29 cellular contexts compared by ENCODE assay signal in the genomic region with DNA sequence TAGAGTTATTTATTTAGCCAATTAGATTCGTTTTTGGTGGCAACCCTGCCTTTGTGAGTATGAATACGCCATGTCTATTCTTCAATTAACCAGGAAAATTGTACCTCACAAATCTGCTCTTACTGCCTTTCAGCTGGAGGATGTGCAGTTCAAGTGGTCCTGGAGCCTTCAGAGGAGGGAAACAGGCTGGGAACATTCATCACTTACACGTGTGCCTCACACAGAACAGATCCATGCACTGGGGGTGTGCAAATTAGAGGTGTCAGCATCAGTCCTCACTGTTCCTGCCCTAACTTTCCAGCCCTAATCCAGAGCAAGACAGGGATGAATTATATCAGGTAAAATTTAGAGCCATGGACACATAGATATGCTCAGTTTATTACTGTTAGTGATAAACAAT.
"Had no signal": no experiment of that assay in that cellular context is flagged by ENCODE, and none has a peak within 500 bp of the region (broad histone marks: within the 10 kb centered on the region; RNA-seq: fewer than 3 reads in every experiment).

No MANE protein-coding gene starts in this region.

- H3K27ac Mint-ChIP-seq: activated CD4-positive, alpha-beta memory T cell treated with anti-CD3 and anti-CD28 coated beads for 36 hours; activated CD4-positive, alpha-beta T cell treated with anti-CD3 and anti-CD28 coated beads for 36 hours; activated CD4-positive, alpha-beta T cell treated with anti-CD3 and anti-CD28 coated beads, Interleukin-2, amount 10 ng/mL, durations not matched to agents 24 days and 14 days; activated CD8-positive, alpha-beta memory T cell treated with anti-CD3 and anti-CD28 coated beads, Interleukin-2, amount 10 ng/mL, durations not matched to agents 7 days and 5 days; activated CD8-positive, alpha-beta T cell treated with anti-CD3 and anti-CD28 coated beads, Interleukin-2, amount 10 ng/mL, durations not matched to agents 7 days and 5 days; activated naive CD4-positive, alpha-beta T cell treated with anti-CD3 and anti-CD28 coated beads for 36 hours; activated naive CD4-positive, alpha-beta T cell treated with anti-CD3 and anti-CD28 coated beads, Interleukin-2, amount 50 U/mL, for 72 hours; activated naive CD8-positive, alpha-beta T cell treated with anti-CD3 and anti-CD28 coated beads, Interleukin-2, amount 10 ng/mL, durations not matched to agents 7 days and 5 days; activated T-helper 1 cell treated with anti-CD3 and anti-CD28 coated beads, Interleukin-12 subunit alpha, Interleukin-12 subunit beta, Interleukin-2, Interleukin-4 antibody, amounts not matched to agents 30 ng/mL and 10 ng/mL and 1 ng/mL, durations not matched to agents 14 hours and 24 hours and 36 hours; activated T-helper 2 cell treated with anti-CD3 and anti-CD28 coated beads, Interferon-gamma antibody, Interleukin-2, Interleukin-4, amounts not matched to agents 10 μg/mL and 5 μg/mL and 100 μg/mL, durations not matched to agents 14 hours and 24 hours and 36 hours; brain; T-helper 17 cell; T-helper 2 cell treated with Interferon-gamma antibody and Interleukin-4, amounts not matched to agents 5 μg/mL and 100 μg/mL, for 36 hours had no signal

- H3K27ac ChIP-seq: ascending aorta, breast epithelium, epithelial cell of prostate had no signal

- ATAC-seq: activated CD4-positive, alpha-beta T cell treated with anti-CD3 and anti-CD28 coated beads for 36 hours; activated CD8-positive, alpha-beta memory T cell treated with anti-CD3 and anti-CD28 coated beads, Interleukin-2, amount 10 ng/mL, durations not matched to agents 7 days and 5 days; activated CD8-positive, alpha-beta T cell treated with anti-CD3 and anti-CD28 coated beads, Interleukin-2, amount 10 ng/mL, durations not matched to agents 7 days and 5 days; activated naive CD4-positive, alpha-beta T cell treated with anti-CD3 and anti-CD28 coated beads, Interleukin-2, amount 50 U/mL, for 72 hours; T-helper 17 cell had no signal

- H3K4me3 ChIP-seq: ascending aorta, breast epithelium had no signal

- H3K9me3 Mint-ChIP-seq: activated CD4-positive, alpha-beta T cell treated with anti-CD3 and anti-CD28 coated beads, Interleukin-2, amount 10 ng/mL, durations not matched to agents 24 days and 14 days had no signal

- DNase-seq: activated CD4-positive, alpha-beta memory T cell treated with anti-CD3 and anti-CD28 coated beads for 36 hours; activated CD4-positive, alpha-beta T cell treated with anti-CD3 and anti-CD28 coated beads for 36 hours; activated CD4-positive, alpha-beta T cell treated with anti-CD3 and anti-CD28 coated beads, Interleukin-2, amount 10 ng/mL, durations not matched to agents 24 days and 14 days; activated CD4-positive, CD25-positive, alpha-beta regulatory T cell; activated CD4-positive, CD25-positive, alpha-beta regulatory T cell treated with anti-CD3 and anti-CD28 coated beads, Interleukin-2, amount 50 U/mL, for 72 hours; activated CD8-positive, alpha-beta memory T cell treated with anti-CD3 and anti-CD28 coated beads, Interleukin-2, amount 10 ng/mL, durations not matched to agents 7 days and 5 days; activated CD8-positive, alpha-beta memory T cell treated with anti-CD3 and anti-CD28 coated beads, Interleukin-2, amount 50 U/mL, for 4 hours; activated CD8-positive, alpha-beta T cell treated with anti-CD3 and anti-CD28 coated beads, Interleukin-2, amount 10 ng/mL, durations not matched to agents 7 days and 5 days; activated effector memory CD4-positive, alpha-beta T cell treated with anti-CD3 and anti-CD28 coated beads, Interleukin-2, amount 50 U/mL, for 16 hours; activated naive CD4-positive, alpha-beta T cell treated with anti-CD3 and anti-CD28 coated beads for 36 hours; activated naive CD8-positive, alpha-beta T cell treated with anti-CD3 and anti-CD28 coated beads, Interleukin-2, amount 10 ng/mL, durations not matched to agents 7 days and 5 days; activated T-cell treated with anti-CD3 and anti-CD28 coated beads, Interleukin-2, amount 50 U/mL, for 1 hour; activated T-cell treated with anti-CD3 and anti-CD28 coated beads, Interleukin-2, amount 50 U/mL, for 48 hours; cortex of kidney; dermis blood vessel endothelial cell; effector CD4-positive, alpha-beta T cell; head of caudate nucleus; T-helper 1 cell; T-helper 17 cell; T1000 had no signal

- H3K4me3 Mint-ChIP-seq: activated CD4-positive, alpha-beta memory T cell treated with anti-CD3 and anti-CD28 coated beads for 36 hours; activated CD4-positive, alpha-beta T cell treated with anti-CD3 and anti-CD28 coated beads for 36 hours; activated CD4-positive, alpha-beta T cell treated with anti-CD3 and anti-CD28 coated beads, Interleukin-2, amount 10 ng/mL, durations not matched to agents 24 days and 14 days; activated CD8-positive, alpha-beta memory T cell treated with anti-CD3 and anti-CD28 coated beads, Interleukin-2, amount 10 ng/mL, durations not matched to agents 7 days and 5 days; activated CD8-positive, alpha-beta T cell treated with anti-CD3 and anti-CD28 coated beads, Interleukin-2, amount 10 ng/mL, durations not matched to agents 7 days and 5 days; activated naive CD4-positive, alpha-beta T cell treated with anti-CD3 and anti-CD28 coated beads for 36 hours; activated naive CD8-positive, alpha-beta T cell treated with anti-CD3 and anti-CD28 coated beads, Interleukin-2, amount 10 ng/mL, durations not matched to agents 7 days and 5 days; activated T-helper 1 cell treated with anti-CD3 and anti-CD28 coated beads, Interleukin-12 subunit alpha, Interleukin-12 subunit beta, Interleukin-2, Interleukin-4 antibody, amounts not matched to agents 30 ng/mL and 10 ng/mL and 1 ng/mL, durations not matched to agents 14 hours and 24 hours and 36 hours; brain; central memory CD8-positive, alpha-beta T cell; T-helper 17 cell; T-helper 2 cell treated with Interferon-gamma antibody and Interleukin-4, amounts not matched to agents 5 μg/mL and 100 μg/mL, for 36 hours had no signal

- H3K27me3 ChIP-seq: ascending aorta, breast epithelium had no signal

- H3K36me3 Mint-ChIP-seq: activated CD8-positive, alpha-beta memory T cell treated with anti-CD3 and anti-CD28 coated beads, Interleukin-2, amount 10 ng/mL, durations not matched to agents 7 days and 5 days; activated naive CD8-positive, alpha-beta T cell treated with anti-CD3 and anti-CD28 coated beads, Interleukin-2, amount 10 ng/mL, durations not matched to agents 7 days and 5 days had no signal

- H3K36me3 ChIP-seq: ascending aorta, breast epithelium had no signal

- H3K4me1 Mint-ChIP-seq: activated CD4-positive, alpha-beta T cell treated with anti-CD3 and anti-CD28 coated beads for 36 hours; activated CD4-positive, alpha-beta T cell treated with anti-CD3 and anti-CD28 coated beads, Interleukin-2, amount 10 ng/mL, durations not matched to agents 24 days and 14 days; activated CD8-positive, alpha-beta memory T cell treated with anti-CD3 and anti-CD28 coated beads, Interleukin-2, amount 10 ng/mL, durations not matched to agents 7 days and 5 days; activated naive CD8-positive, alpha-beta T cell treated with anti-CD3 and anti-CD28 coated beads, Interleukin-2, amount 10 ng/mL, durations not matched to agents 7 days and 5 days; central memory CD8-positive, alpha-beta T cell; T-helper 17 cell had no signal

- H3K4me1 ChIP-seq: ascending aorta, breast epithelium had no signal

- H3K27me3 Mint-ChIP-seq: activated CD4-positive, alpha-beta memory T cell treated with anti-CD3 and anti-CD28 coated beads for 36 hours; activated CD4-positive, alpha-beta T cell treated with anti-CD3 and anti-CD28 coated beads for 36 hours; activated CD4-positive, alpha-beta T cell treated with anti-CD3 and anti-CD28 coated beads, Interleukin-2, amount 10 ng/mL, durations not matched to agents 24 days and 14 days; activated CD8-positive, alpha-beta memory T cell treated with anti-CD3 and anti-CD28 coated beads, Interleukin-2, amount 10 ng/mL, durations not matched to agents 7 days and 5 days; activated naive CD8-positive, alpha-beta T cell treated with anti-CD3 and anti-CD28 coated beads, Interleukin-2, amount 10 ng/mL, durations not matched to agents 7 days and 5 days; central memory CD8-positive, alpha-beta T cell; T-helper 17 cell had no signal
